ENCODE assay signal across 33 cellular contexts in the genomic region with DNA sequence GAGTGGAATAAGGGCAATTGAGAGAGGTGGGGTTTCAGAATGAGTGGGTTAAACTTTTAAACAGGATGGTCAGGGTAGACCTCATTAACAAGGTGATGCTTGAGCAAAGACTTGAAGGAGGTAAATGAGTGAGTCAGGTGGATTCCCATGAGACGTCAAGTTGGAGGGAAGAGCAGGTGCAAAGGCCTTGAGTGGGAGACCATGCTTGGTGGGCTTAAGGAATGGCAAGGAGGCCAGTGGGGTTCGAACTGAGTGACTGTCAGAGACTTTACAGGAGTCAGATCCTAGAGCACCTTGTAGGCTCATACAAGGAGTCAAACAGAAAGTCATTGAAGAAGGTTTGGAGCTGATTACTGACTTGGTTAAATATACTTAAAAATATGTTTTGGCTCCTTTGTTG.
DNase-seq lines count a peak whose midpoint lies in the region; ATAC-seq and TF ChIP-seq lines count a peak whose summit lies in the region.
"Had no signal": no experiment of that assay in that cellular context is flagged by ENCODE, and none has a peak within 500 bp of the region (broad histone marks: within the 10 kb centered on the region; RNA-seq: fewer than 3 reads in every experiment).

No MANE protein-coding gene starts in this region.

- POLR2A ChIA-PET in Caco-2 (lab: Charles Lee), result no interaction called here

- no TSS peak for BruUV-seq in Caco-2 (replicated peaks; lab: Mats Ljungman, UMichigan)

- H3K4me1 ChIP-seq in BE2C (peaks cover 1% of the 10 kb centered on the region), Caco-2 (no peaks in the 10 kb centered on the region; the same call in 1 of the 2 replicates), psoas muscle (no peaks in the 10 kb centered on the region)
- H3K4me1 ChIP-seq: A549; BLaER1; BLaER1 treated with 17β-estradiol and CSF1 and Interleukin-3, amounts not matched to agents 10 nM and 100 nM had no signal

- peaks cover 22% of the 10 kb centered on the region for H3K27me3 ChIP-seq in BE2C
- no peaks in the 10 kb centered on the region for H3K27me3 ChIP-seq in Caco-2 (replicated peaks; ENCODE audit: control insufficient read depth, insufficient read depth, low read length)
- no peaks in the 10 kb centered on the region for H3K27me3 ChIP-seq in psoas muscle (ENCODE audit: insufficient read depth in 3 of 3, low read length in 2 of 3)
- H3K27me3 ChIP-seq: BLaER1; BLaER1 treated with 17β-estradiol and CSF1 and Interleukin-3, amounts not matched to agents 10 nM and 100 nM had no signal

- DNase-seq in BE2C, result peak; percentile 96
- no peak for DNase-seq in Caco-2
- peak; percentile 73 to 81 for DNase-seq in NCI-H526 (lab: John Stamatoyannopoulos, UW)
- peak; percentile 96 for DNase-seq in NCI-H526 treated with DMSO at 0.1 percent for 48 hours (lab: John Stamatoyannopoulos, UW)
- DNase-seq in HuH-7 (ENCODE audit: low spot score), result no peak
- DNase-seq in AG08395 (ENCODE audit: low spot score), result no peak
- no peak for DNase-seq in NCI-H1105 (lab: John Stamatoyannopoulos, UW)
- no peak for DNase-seq in psoas muscle
- DNase-seq: 8988T; ACHN; AML-193; C1 segment of cervical spinal cord; Calu3; CD4-positive, alpha-beta memory T cell; CD4-positive, alpha-beta T cell; CD4-positive, CD25-positive, alpha-beta regulatory T cell; CD8-positive, alpha-beta memory T cell; CD8-positive, alpha-beta T cell; COR-L47; DMS 273 treated with DMSO at 0.1 percent for 48 hours; DMS153; DMS53; DMS79; DMS79 treated with DMSO at 0.1 percent for 48 hours; DND-41; EL had no signal

- TF ChIP-seq CTCF in BE2C (IDR thresholded peaks at IDR 0.05; ENCODE audit: low read depth, low read length) (no peak), Caco-2 (IDR thresholded peaks at IDR 0.05; ENCODE audit: insufficient read depth in 1 of 2, low read depth in 1 of 2, low read length in 1 of 2, severe bottlenecking in 1 of 2, unreplicated experiment in 1 of 2) (no peak), psoas muscle (IDR thresholded peaks at IDR 0.05) (no peak)

- CTCF ChIA-PET in Caco-2 (lab: Charles Lee), result no interaction called here

- H3K4me1 Mint-ChIP-seq in Caco-2 (ENCODE audit: low read depth, unreplicated experiment), result peaks cover 8% of the 10 kb centered on the region
- H3K4me1 Mint-ChIP-seq: B cell; CD14-positive monocyte; CD4-positive, alpha-beta memory T cell; CD4-positive, CD25-positive, alpha-beta regulatory T cell; CD8-positive, alpha-beta memory T cell had no signal

- no peak overlapping the region for H3K4me3 Mint-ChIP-seq in Caco-2 (ENCODE audit: unreplicated experiment)
- H3K4me3 Mint-ChIP-seq: B cell; CD14-positive monocyte; CD4-positive, alpha-beta T cell; CD4-positive, CD25-positive, alpha-beta regulatory T cell; CD8-positive, alpha-beta memory T cell; CD8-positive, alpha-beta T cell had no signal

- intact Hi-C loops in Caco-2 (cut with micrococcal nuclease; ENCODE audit: unreplicated experiment) (no loop called here), psoas muscle (cut with DNase I) (no loop called here)

- no peaks in the 10 kb centered on the region for H3K36me3 Mint-ChIP-seq in Caco-2 (ENCODE audit: insufficient read depth, unreplicated experiment)
- H3K36me3 Mint-ChIP-seq: CD14-positive monocyte; CD4-positive, alpha-beta memory T cell; CD4-positive, CD25-positive, alpha-beta regulatory T cell; CD8-positive, alpha-beta memory T cell; CD8-positive, alpha-beta T cell had no signal

- no peak for ATAC-seq in psoas muscle
- ATAC-seq: A549; CD8-positive, alpha-beta T cell had no signal

- H3K36me3 ChIP-seq in BE2C (no peaks in the 10 kb centered on the region), Caco-2 (ENCODE audit: control insufficient read depth, insufficient read depth, low read length) (no peaks in the 10 kb centered on the region), psoas muscle (ENCODE audit: insufficient read depth in 1 of 2, low read depth in 1 of 2) (no peaks in the 10 kb centered on the region)
- H3K36me3 ChIP-seq: BLaER1; BLaER1 treated with 17β-estradiol and CSF1 and Interleukin-3, amounts not matched to agents 10 nM and 100 nM had no signal

- peak overlapping the region; percentile 31 for H3K27ac Mint-ChIP-seq in Caco-2 (ENCODE audit: unreplicated experiment)
- H3K27ac Mint-ChIP-seq: B cell; CD14-positive monocyte; CD4-positive, alpha-beta memory T cell; CD4-positive, alpha-beta T cell; CD4-positive, CD25-positive, alpha-beta regulatory T cell; CD8-positive, alpha-beta memory T cell; CD8-positive, alpha-beta T cell had no signal

- WGBS in psoas muscle, 3 donors, result 82 to 91% (median 84%) methylated on average over 2 of the region's 2 CpGs

- H3K9me3 ChIP-seq in BE2C, result peaks cover 19% of the 10 kb centered on the region
- peaks cover 10% of the 10 kb centered on the region; the same call in 1 of the 2 replicates for H3K9me3 ChIP-seq in Caco-2
- no peaks in the 10 kb centered on the region for H3K9me3 ChIP-seq in psoas muscle
- H3K9me3 ChIP-seq: A549; BLaER1; BLaER1 treated with 17β-estradiol and CSF1 and Interleukin-3, amounts not matched to agents 10 nM and 100 nM had no signal

- no peak overlapping the region for H3K4me3 ChIP-seq in BE2C (ENCODE audit: low read depth, low read length)
- H3K4me3 ChIP-seq in Caco-2 (ENCODE audit: low read depth, low read length), result no peak overlapping the region
- no peak overlapping the region for H3K4me3 ChIP-seq in psoas muscle
- H3K4me3 ChIP-seq: A549; BLaER1; BLaER1 treated with 17β-estradiol and CSF1 and Interleukin-3, amounts not matched to agents 10 nM and 100 nM had no signal

- no peak overlapping the region for H3K27ac ChIP-seq in psoas muscle
- H3K27ac ChIP-seq: 22Rv1; A549; BLaER1; BLaER1 treated with 17β-estradiol and CSF1 and Interleukin-3, amounts not matched to agents 10 nM and 100 nM; C4-2B had no signal

- H3K9me3 Mint-ChIP-seq in Caco-2 (ENCODE audit: unreplicated experiment), result peaks cover 15% of the 10 kb centered on the region
- H3K9me3 Mint-ChIP-seq: CD4-positive, alpha-beta T cell; CD8-positive, alpha-beta memory T cell; CD8-positive, alpha-beta T cell had no signal

- no peaks in the 10 kb centered on the region for H3K27me3 Mint-ChIP-seq in Caco-2 (ENCODE audit: insufficient read depth, unreplicated experiment)
- H3K27me3 Mint-ChIP-seq: CD4-positive, alpha-beta memory T cell; CD4-positive, alpha-beta T cell; CD4-positive, CD25-positive, alpha-beta regulatory T cell had no signal

Comparison
In these comparisons a context has a peak if more than half of its experiments do, and no peak if none do; other contexts are left out.
1. DNase-seq: peak in BE2C (single experiment), NCI-H526 (2 of 2) and NCI-H526 treated with DMSO at 0.1 percent for 48 hours (single experiment); none in Caco-2 (0 of 2), HuH-7 (single experiment), AG08395 (single experiment), NCI-H1105 (single experiment) and psoas muscle (0 of 2).